18 cellular contexts compared by ENCODE assay signal in genomic region chr6:170155464-170156196, GRCh38.
"Had no signal": no experiment of that assay in that cellular context is flagged by ENCODE, and none has a peak within 500 bp of the region (broad histone marks: within the 10 kb centered on the region; RNA-seq: fewer than 3 reads in every experiment).

No MANE protein-coding gene starts in this region.

- H3K27me3 ChIP-seq: ovary, upper lobe of left lung had no signal

- H3K36me3 ChIP-seq: lower lobe of right lung, ovary, thoracic aorta, tibial nerve, upper lobe of left lung had no signal

- H3K36me3 Mint-ChIP-seq: stimulated activated naive B cell treated with anti-CD40 and anti-IgM and Interleukin-4, amounts not matched to agents 10 μg/mL and 1 μg/mL and 100 μg/mL, for 72 hours had no signal

- H3K27ac ChIP-seq: lower lobe of right lung, ovary, psoas muscle, skin epidermis, thoracic aorta, tibial nerve, upper lobe of left lung had no signal

- DNase-seq: cortex of kidney; effector memory CD8-positive, alpha-beta T cell; erythroblast; left ventricle myocardium superior; lower lobe of right lung; occipital lobe; stimulated activated CD4-positive, alpha-beta T cell treated with anti-CD3 and anti-CD28 coated beads, Interleukin-15, amount 100 ng/mL, for 24 hours; stimulated activated CD4-positive, alpha-beta T cell treated with anti-CD3 and anti-CD28 coated beads, Interleukin-2, amount 100 ng/mL, for 48 hours; stimulated activated naive B cell treated with anti-CD40 and anti-IgM and Interleukin-4, amounts not matched to agents 10 μg/mL and 1 μg/mL and 100 μg/mL, for 72 hours had no signal

- H3K9me3 ChIP-seq: lower lobe of right lung, ovary, psoas muscle, thoracic aorta, tibial nerve, upper lobe of left lung had no signal

- H3K9me3 Mint-ChIP-seq: effector memory CD8-positive, alpha-beta T cell; nephron; stimulated activated naive CD8-positive, alpha-beta T cell treated with anti-CD3 and anti-CD28 coated beads, Interleukin-15, Interleukin-2, amounts not matched to agents 100 ng/mL and 50 ng/mL, for 24 hours had no signal

- H3K4me3 ChIP-seq: lower lobe of right lung, ovary, psoas muscle, skin epidermis, thoracic aorta, tibial nerve, upper lobe of left lung had no signal

- ATAC-seq: effector memory CD8-positive, alpha-beta T cell; left ventricle myocardium superior; lower lobe of right lung; psoas muscle; right cardiac atrium; stimulated activated naive B cell treated with anti-CD40 and anti-IgM and Interleukin-4, amounts not matched to agents 10 μg/mL and 1 μg/mL and 100 μg/mL, for 72 hours had no signal

- H3K4me3 Mint-ChIP-seq: effector memory CD8-positive, alpha-beta T cell; nephron; stimulated activated naive B cell treated with anti-CD40 and anti-IgM and Interleukin-4, amounts not matched to agents 10 μg/mL and 1 μg/mL and 100 μg/mL, for 72 hours; stimulated activated naive CD8-positive, alpha-beta T cell treated with anti-CD3 and anti-CD28 coated beads, Interleukin-15, Interleukin-2, amounts not matched to agents 100 ng/mL and 50 ng/mL, for 24 hours had no signal

- H3K27ac Mint-ChIP-seq: stimulated activated naive B cell treated with anti-CD40 and anti-IgM and Interleukin-4, amounts not matched to agents 10 μg/mL and 1 μg/mL and 100 μg/mL, for 72 hours; stimulated activated naive CD8-positive, alpha-beta T cell treated with anti-CD3 and anti-CD28 coated beads, Interleukin-15, Interleukin-2, amounts not matched to agents 100 ng/mL and 50 ng/mL, for 24 hours had no signal
